1 cellular context compared by ENCODE assay signal in the genomic region with DNA sequence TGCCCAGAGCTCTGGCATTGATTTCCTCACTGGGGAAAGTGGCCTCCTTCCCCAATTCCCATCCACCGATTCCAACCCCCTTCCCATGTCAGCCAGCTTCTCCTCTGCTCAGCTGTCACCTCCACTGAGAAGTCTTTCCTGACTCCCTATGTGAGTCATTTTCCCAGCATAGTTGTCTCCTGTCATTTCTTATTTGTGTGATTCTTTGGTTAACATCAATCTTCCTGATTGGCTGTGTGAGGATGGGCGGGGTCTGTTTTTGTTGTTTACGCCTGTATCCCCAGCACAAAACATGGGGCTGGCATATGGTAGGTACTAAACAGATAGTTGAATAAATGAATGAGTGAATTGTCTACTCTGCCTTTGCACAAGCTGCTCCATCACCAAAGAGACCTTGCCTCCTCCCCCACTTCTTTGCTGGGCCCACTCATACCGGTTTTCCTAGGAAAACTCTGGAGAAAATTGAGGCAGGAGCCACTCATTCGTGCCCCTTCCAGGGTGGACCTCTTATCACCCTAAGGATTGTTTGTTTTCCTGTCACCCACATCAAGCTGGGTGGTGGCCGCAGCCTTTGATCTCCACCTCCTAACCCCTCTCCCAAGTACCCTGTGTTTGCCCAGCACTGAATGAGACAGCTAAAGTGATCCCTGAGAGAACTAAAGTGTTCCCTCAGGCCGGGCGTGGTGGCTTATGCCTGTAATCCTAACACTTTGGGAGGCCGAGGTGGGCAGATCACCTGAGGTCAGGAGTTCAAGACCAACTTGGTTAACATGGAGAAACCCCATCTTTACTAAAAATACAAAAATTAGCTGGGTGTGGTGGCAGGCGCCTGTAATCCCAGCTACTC.
TF ChIP-seq lines count a peak whose summit lies in the region.

No MANE protein-coding gene starts in this region.

TF ChIP-seq in HepG2, 621 proteins besides CTCF, POLR2A, EP300 and RAD21 (continued from another document and continues in another):
- no peak for TF ChIP-seq FIP1L1 (IDR thresholded peaks at IDR 0.05; ENCODE audit: borderline replicate concordance, insufficient read depth, low read depth, low read length)
- TF ChIP-seq, protein P1, sequence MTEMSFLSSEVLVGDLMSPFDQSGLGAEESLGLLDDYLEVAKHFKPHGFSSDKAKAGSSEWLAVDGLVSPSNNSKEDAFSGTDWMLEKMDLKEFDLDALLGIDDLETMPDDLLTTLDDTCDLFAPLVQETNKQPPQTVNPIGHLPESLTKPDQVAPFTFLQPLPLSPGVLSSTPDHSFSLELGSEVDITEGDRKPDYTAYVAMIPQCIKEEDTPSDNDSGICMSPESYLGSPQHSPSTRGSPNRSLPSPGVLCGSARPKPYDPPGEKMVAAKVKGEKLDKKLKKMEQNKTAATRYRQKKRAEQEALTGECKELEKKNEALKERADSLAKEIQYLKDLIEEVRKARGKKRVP (CRISPR knock-in tag; IDR thresholded peaks at IDR 0.05), result 0 out of 4 replicates have a peak, but pooled peaks of 1 of the 2 experiments have one; percentile 19
- no peak for TF ChIP-seq SATB2 (CRISPR knock-in tag; IDR thresholded peaks at IDR 0.05)
- no peak for TF ChIP-seq CHD2 (IDR thresholded peaks at IDR 0.05; ENCODE audit: low read depth, low read length)
- TF ChIP-seq ZNF549 (CRISPR knock-in tag; IDR thresholded peaks at IDR 0.05), result no peak
- no peak for TF ChIP-seq NR3C1 (CRISPR knock-in tag; IDR thresholded peaks at IDR 0.05)
- TF ChIP-seq MTA3 (CRISPR knock-in tag; IDR thresholded peaks at IDR 0.05), result no peak
- TF ChIP-seq ZNF275 (CRISPR knock-in tag; IDR thresholded peaks at IDR 0.05; ENCODE audit: borderline replicate concordance), result no peak
- peak; percentile 99 for TF ChIP-seq HMG20A (CRISPR knock-in tag; IDR thresholded peaks at IDR 0.05; ENCODE audit: borderline replicate concordance)
- no peak for TF ChIP-seq ZNF121 (CRISPR knock-in tag; IDR thresholded peaks at IDR 0.05)
- no peak for TF ChIP-seq IRX3 (CRISPR knock-in tag; IDR thresholded peaks at IDR 0.05; ENCODE audit: borderline replicate concordance, low read depth)
- TF ChIP-seq, protein P2, sequence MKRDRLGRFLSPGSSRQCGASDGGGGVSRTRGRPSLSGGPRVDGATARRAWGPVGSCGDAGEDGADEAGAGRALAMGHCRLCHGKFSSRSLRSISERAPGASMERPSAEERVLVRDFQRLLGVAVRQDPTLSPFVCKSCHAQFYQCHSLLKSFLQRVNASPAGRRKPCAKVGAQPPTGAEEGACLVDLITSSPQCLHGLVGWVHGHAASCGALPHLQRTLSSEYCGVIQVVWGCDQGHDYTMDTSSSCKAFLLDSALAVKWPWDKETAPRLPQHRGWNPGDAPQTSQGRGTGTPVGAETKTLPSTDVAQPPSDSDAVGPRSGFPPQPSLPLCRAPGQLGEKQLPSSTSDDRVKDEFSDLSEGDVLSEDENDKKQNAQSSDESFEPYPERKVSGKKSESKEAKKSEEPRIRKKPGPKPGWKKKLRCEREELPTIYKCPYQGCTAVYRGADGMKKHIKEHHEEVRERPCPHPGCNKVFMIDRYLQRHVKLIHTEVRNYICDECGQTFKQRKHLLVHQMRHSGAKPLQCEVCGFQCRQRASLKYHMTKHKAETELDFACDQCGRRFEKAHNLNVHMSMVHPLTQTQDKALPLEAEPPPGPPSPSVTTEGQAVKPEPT (CRISPR knock-in tag; IDR thresholded peaks at IDR 0.05; ENCODE audit: low read depth), result no peak
- no peak for TF ChIP-seq CREB1 (IDR thresholded peaks at IDR 0.05)
- TF ChIP-seq CREB1 (CRISPR knock-in tag; IDR thresholded peaks at IDR 0.05), result peak; percentile 64; the same call in 1 of the 2 replicates
- TF ChIP-seq, protein P3, sequence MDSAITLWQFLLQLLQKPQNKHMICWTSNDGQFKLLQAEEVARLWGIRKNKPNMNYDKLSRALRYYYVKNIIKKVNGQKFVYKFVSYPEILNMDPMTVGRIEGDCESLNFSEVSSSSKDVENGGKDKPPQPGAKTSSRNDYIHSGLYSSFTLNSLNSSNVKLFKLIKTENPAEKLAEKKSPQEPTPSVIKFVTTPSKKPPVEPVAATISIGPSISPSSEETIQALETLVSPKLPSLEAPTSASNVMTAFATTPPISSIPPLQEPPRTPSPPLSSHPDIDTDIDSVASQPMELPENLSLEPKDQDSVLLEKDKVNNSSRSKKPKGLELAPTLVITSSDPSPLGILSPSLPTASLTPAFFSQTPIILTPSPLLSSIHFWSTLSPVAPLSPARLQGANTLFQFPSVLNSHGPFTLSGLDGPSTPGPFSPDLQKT (CRISPR knock-in tag; IDR thresholded peaks at IDR 0.05; ENCODE audit: borderline replicate concordance), result no peak
- TF ChIP-seq TCF12 (IDR thresholded peaks at IDR 0.05), result no peak
- TF ChIP-seq TCF12 (CRISPR knock-in tag; IDR thresholded peaks at IDR 0.05), result 0 out of 2 replicates have a peak, but pooled peaks have one; percentile 42
- TF ChIP-seq ZSCAN25 (CRISPR knock-in tag; IDR thresholded peaks at IDR 0.05), result no peak
- TF ChIP-seq ZNF761 (CRISPR knock-in tag; conservative IDR thresholded peaks at IDR 0.05), result no peak
- no peak for TF ChIP-seq ZNF256 (CRISPR knock-in tag; conservative IDR thresholded peaks at IDR 0.05)
- TF ChIP-seq, protein P4, sequence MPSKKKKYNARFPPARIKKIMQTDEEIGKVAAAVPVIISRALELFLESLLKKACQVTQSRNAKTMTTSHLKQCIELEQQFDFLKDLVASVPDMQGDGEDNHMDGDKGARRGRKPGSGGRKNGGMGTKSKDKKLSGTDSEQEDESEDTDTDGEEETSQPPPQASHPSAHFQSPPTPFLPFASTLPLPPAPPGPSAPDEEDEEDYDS (CRISPR knock-in tag; IDR thresholded peaks at IDR 0.05), result peak; percentile 11; the same call in 1 of the 2 replicates
- TF ChIP-seq, protein P5, sequence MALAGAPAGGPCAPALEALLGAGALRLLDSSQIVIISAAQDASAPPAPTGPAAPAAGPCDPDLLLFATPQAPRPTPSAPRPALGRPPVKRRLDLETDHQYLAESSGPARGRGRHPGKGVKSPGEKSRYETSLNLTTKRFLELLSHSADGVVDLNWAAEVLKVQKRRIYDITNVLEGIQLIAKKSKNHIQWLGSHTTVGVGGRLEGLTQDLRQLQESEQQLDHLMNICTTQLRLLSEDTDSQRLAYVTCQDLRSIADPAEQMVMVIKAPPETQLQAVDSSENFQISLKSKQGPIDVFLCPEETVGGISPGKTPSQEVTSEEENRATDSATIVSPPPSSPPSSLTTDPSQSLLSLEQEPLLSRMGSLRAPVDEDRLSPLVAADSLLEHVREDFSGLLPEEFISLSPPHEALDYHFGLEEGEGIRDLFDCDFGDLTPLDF (CRISPR knock-in tag; IDR thresholded peaks at IDR 0.05), result no peak
- TF ChIP-seq ZNF333 (CRISPR knock-in tag; IDR thresholded peaks at IDR 0.05; ENCODE audit: borderline replicate concordance), result no peak
- TF ChIP-seq ZFYVE20 (CRISPR knock-in tag; IDR thresholded peaks at IDR 0.05; ENCODE audit: borderline replicate concordance, low read depth), result no peak
- no peak for TF ChIP-seq ZNF737 (CRISPR knock-in tag; IDR thresholded peaks at IDR 0.05; ENCODE audit: borderline replicate concordance)
- TF ChIP-seq ZNF17 (CRISPR knock-in tag; IDR thresholded peaks at IDR 0.05), result no peak
- no peak for TF ChIP-seq TOPORS (CRISPR knock-in tag; IDR thresholded peaks at IDR 0.05)
- TF ChIP-seq SIN3B (IDR thresholded peaks at IDR 0.05; ENCODE audit: low read length), result no peak
- no peak for TF ChIP-seq TEAD3 (CRISPR knock-in tag; optimal IDR thresholded peaks at IDR 0.05; ENCODE audit: borderline replicate concordance)
- TF ChIP-seq, protein P6, sequence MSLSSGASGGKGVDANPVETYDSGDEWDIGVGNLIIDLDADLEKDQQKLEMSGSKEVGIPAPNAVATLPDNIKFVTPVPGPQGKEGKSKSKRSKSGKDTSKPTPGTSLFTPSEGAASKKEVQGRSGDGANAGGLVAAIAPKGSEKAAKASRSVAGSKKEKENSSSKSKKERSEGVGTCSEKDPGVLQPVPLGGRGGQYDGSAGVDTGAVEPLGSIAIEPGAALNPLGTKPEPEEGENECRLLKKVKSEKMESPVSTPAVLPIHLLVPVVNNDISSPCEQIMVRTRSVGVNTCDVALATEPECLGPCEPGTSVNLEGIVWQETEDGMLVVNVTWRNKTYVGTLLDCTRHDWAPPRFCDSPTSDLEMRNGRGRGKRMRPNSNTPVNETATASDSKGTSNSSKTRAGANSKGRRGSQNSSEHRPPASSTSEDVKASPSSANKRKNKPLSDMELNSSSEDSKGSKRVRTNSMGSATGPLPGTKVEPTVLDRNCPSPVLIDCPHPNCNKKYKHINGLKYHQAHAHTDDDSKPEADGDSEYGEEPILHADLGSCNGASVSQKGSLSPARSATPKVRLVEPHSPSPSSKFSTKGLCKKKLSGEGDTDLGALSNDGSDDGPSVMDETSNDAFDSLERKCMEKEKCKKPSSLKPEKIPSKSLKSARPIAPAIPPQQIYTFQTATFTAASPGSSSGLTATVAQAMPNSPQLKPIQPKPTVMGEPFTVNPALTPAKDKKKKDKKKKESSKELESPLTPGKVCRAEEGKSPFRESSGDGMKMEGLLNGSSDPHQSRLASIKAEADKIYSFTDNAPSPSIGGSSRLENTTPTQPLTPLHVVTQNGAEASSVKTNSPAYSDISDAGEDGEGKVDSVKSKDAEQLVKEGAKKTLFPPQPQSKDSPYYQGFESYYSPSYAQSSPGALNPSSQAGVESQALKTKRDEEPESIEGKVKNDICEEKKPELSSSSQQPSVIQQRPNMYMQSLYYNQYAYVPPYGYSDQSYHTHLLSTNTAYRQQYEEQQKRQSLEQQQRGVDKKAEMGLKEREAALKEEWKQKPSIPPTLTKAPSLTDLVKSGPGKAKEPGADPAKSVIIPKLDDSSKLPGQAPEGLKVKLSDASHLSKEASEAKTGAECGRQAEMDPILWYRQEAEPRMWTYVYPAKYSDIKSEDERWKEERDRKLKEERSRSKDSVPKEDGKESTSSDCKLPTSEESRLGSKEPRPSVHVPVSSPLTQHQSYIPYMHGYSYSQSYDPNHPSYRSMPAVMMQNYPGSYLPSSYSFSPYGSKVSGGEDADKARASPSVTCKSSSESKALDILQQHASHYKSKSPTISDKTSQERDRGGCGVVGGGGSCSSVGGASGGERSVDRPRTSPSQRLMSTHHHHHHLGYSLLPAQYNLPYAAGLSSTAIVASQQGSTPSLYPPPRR (CRISPR knock-in tag; IDR thresholded peaks at IDR 0.05; ENCODE audit: borderline replicate concordance), result peak; percentile 90
- TF ChIP-seq, protein P7, sequence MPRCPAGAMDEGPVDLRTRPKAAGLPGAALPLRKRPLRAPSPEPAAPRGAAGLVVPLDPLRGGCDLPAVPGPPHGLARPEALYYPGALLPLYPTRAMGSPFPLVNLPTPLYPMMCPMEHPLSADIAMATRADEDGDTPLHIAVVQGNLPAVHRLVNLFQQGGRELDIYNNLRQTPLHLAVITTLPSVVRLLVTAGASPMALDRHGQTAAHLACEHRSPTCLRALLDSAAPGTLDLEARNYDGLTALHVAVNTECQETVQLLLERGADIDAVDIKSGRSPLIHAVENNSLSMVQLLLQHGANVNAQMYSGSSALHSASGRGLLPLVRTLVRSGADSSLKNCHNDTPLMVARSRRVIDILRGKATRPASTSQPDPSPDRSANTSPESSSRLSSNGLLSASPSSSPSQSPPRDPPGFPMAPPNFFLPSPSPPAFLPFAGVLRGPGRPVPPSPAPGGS (CRISPR knock-in tag; IDR thresholded peaks at IDR 0.05), result peak; percentile 60; the same call in 1 of the 2 replicates
- peak; percentile 92 for TF ChIP-seq NR2F2 (IDR thresholded peaks at IDR 0.05; ENCODE audit: borderline replicate concordance, low read depth)
- no peak for TF ChIP-seq GMEB2 (CRISPR knock-in tag; IDR thresholded peaks at IDR 0.05; ENCODE audit: low read depth)
- TF ChIP-seq, protein P8, sequence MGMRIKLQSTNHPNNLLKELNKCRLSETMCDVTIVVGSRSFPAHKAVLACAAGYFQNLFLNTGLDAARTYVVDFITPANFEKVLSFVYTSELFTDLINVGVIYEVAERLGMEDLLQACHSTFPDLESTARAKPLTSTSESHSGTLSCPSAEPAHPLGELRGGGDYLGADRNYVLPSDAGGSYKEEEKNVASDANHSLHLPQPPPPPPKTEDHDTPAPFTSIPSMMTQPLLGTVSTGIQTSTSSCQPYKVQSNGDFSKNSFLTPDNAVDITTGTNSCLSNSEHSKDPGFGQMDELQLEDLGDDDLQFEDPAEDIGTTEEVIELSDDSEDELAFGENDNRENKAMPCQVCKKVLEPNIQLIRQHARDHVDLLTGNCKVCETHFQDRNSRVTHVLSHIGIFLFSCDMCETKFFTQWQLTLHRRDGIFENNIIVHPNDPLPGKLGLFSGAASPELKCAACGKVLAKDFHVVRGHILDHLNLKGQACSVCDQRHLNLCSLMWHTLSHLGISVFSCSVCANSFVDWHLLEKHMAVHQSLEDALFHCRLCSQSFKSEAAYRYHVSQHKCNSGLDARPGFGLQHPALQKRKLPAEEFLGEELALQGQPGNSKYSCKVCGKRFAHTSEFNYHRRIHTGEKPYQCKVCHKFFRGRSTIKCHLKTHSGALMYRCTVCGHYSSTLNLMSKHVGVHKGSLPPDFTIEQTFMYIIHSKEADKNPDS (CRISPR knock-in tag; IDR thresholded peaks at IDR 0.05), result no peak
- TF ChIP-seq, protein P9, sequence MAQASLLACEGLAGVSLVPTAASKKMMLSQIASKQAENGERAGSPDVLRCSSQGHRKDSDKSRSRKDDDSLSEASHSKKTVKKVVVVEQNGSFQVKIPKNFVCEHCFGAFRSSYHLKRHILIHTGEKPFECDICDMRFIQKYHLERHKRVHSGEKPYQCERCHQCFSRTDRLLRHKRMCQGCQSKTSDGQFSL (CRISPR knock-in tag; IDR thresholded peaks at IDR 0.05), result no peak
- TF ChIP-seq AHR (CRISPR knock-in tag; IDR thresholded peaks at IDR 0.05), result peak; percentile 46; the same call in 1 of the 2 replicates
